7 cellular contexts compared by ENCODE assay signal in the genomic region with DNA sequence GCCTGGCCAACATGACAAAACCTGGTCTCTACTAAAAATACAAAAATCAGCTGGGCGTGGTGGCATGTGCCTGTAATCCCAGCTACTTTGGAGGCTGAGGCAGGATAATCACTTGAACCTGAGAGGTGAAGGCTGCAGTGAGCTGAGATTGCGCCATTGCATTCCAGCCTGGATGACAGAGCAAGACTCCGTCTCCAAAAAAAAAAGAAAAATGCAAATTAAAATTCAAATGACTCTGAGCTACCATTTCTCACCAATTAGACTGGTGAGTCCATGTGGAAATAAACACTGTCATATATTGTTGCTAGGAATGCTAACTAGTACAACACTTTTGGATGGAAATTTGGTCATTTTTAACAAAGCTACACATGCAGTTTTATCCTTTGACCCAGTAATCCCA. TPM values are rescaled to one million over a fixed set of nuclear protein-coding genes. Genes with fewer than 3 reads are reported as not detected.
DNase-seq lines count a peak whose midpoint lies in the region; TF ChIP-seq lines count a peak whose summit lies in the region.
"Not testable (repeated sequence)": the region's sequence is repeated elsewhere in the genome, so short reads cannot be mapped to it uniquely, and the experiment has no call there.

No MANE protein-coding gene starts in this region.

- not testable (repeated sequence) for TF ChIP-seq CTCF in choroid plexus epithelial cell (conservative IDR thresholded peaks at IDR 0.05; ENCODE audit: low read depth, low read length)

- not testable (repeated sequence) for H3K4me3 ChIP-seq in choroid plexus epithelial cell (ENCODE audit: low read depth, low read length)

- DNase-seq in EH (ENCODE audit: low read depth) (peak; percentile 57), HCEC 1CT (peak; percentile 20), NCI-H1048 (lab: John Stamatoyannopoulos, UW) (peak; percentile 9), amniotic epithelial cell (ENCODE audit: low read depth) (peak; percentile 37), choroid plexus epithelial cell (ENCODE audit: low read depth) (peak; percentile 23), fibroblast of peridontal ligament (ENCODE audit: extremely low read depth) (peak; percentile 8), renal cortical epithelial cell (ENCODE audit: low read depth) (peak; percentile 37)

RNA-seq across cellular contexts. Expression of gene EIF2B3, which starts 28.8 kb away (rescaled TPM):
- total RNA-seq in renal cortical epithelial cell, result 29.0 and 30.2 TPM in 2 replicates

RNA-seq across cellular contexts. Expression of gene HECTD3, which starts 53.6 kb away (rescaled TPM):
- total RNA-seq in renal cortical epithelial cell, result 23.1 and 53.7 TPM in 2 replicates

RNA-seq across cellular contexts. Expression of gene UROD, which starts 54.5 kb away (rescaled TPM):
- total RNA-seq in renal cortical epithelial cell, result 81.5 and 156 TPM in 2 replicates
